In the genomic region with DNA sequence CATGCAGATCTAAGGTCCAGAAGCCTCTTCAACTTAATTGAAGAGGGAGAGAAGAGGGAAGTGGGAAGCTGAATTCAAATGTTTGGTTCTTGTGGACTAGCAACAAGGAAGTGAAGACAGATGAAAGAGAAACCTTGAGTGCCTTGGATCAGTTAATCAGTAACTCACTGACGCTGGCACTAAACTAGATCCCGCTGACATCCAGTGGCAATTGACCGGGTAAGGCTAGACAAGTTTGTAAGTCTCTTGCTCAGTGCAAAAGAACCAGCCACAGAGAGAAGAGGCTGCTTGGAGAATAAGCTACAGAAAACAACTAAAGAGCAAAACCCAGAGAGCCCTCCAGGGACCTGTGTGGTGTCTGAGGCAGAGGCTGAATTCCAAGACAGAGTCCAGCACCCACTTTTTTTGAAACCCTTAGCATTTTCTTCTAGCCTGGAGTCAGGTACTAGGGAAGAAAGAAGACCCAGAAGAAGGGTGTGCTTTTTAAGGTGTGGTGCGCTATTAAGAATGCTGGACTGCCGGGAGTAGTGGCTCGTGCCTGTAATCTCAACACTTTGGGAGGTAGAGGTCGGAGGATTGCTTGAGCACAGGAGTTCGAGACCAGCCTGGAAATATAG, we compare ENCODE assay signal across 8 cellular contexts. TPM values are rescaled to one million over a fixed set of nuclear protein-coding genes. Genes with fewer than 3 reads are reported as not detected.
DNase-seq lines count a peak whose midpoint lies in the region; ATAC-seq and TF ChIP-seq lines count a peak whose summit lies in the region.
"Had no signal": no experiment of that assay in that cellular context is flagged by ENCODE, and none has a peak within 500 bp of the region (broad histone marks: within the 10 kb centered on the region; RNA-seq: fewer than 3 reads in every experiment).

No MANE protein-coding gene starts in this region.

- no peak for TF ChIP-seq CTCF in sigmoid colon (IDR thresholded peaks at IDR 0.05)
- no peak for TF ChIP-seq CTCF in CD8-positive, alpha-beta T cell (IDR thresholded peaks at IDR 0.05)

- H3K4me3 Mint-ChIP-seq in CD8-positive, alpha-beta T cell: no peak overlapping the region

- DNase-seq in SKM-1 (lab: John Stamatoyannopoulos, UW; ENCODE audit: unreplicated experiment) (peak; percentile 67), pons (ENCODE audit: low spot score) (peak; percentile 24), amygdala (lab: John Stamatoyannopoulos, UW) (no peak), sigmoid colon (no peak)
- DNase-seq in CD8-positive, alpha-beta T cell: no peak
- DNase-seq: heart left ventricle had no signal

- no peaks in the 10 kb centered on the region for H3K36me3 Mint-ChIP-seq in CD8-positive, alpha-beta T cell

- H3K9me3 ChIP-seq in sigmoid colon: no peaks in the 10 kb centered on the region
- H3K9me3 ChIP-seq in CD8-positive, alpha-beta T cell (ENCODE audit: low read length): no peaks in the 10 kb centered on the region
- H3K9me3 ChIP-seq: heart left ventricle had no signal

- H3K36me3 ChIP-seq in sigmoid colon: no peaks in the 10 kb centered on the region
- H3K36me3 ChIP-seq in CD8-positive, alpha-beta T cell (ENCODE audit: insufficient read depth, low read length): no peaks in the 10 kb centered on the region
- H3K36me3 ChIP-seq: heart left ventricle had no signal

- POLR2A ChIA-PET in CD8-positive, alpha-beta T cell (lab: Charles Lee): no interaction called here

- H3K9me3 Mint-ChIP-seq in CD8-positive, alpha-beta T cell: no peaks in the 10 kb centered on the region

- H3K27me3 Mint-ChIP-seq in CD8-positive, alpha-beta T cell (ENCODE audit: low read depth): peaks cover 39% of the 10 kb centered on the region

- TF ChIP-seq POLR2A in sigmoid colon (IDR thresholded peaks at IDR 0.05): peak in 1 of 2 donors; percentile 21

- 15 to 55% methylated on average over 8 of the region's 8 CpGs for WGBS in sigmoid colon, 2 donors

- no peak overlapping the region for H3K4me3 ChIP-seq in sigmoid colon
- H3K4me3 ChIP-seq in CD8-positive, alpha-beta T cell (ENCODE audit: low read depth, low read length): no peak overlapping the region
- H3K4me3 ChIP-seq: heart left ventricle had no signal

- CTCF ChIA-PET in CD8-positive, alpha-beta T cell (lab: Charles Lee): interaction anchor here (1.2 kb wide), 1 partner anchor 36 kb away, joined by 4 read pairs; no protein-coding TSS in a partner anchor

- ATAC-seq in GM19372 (IDR thresholded peaks at IDR 0.05; ENCODE audit: low read depth, unreplicated experiment) (peak; percentile 80), HG03139 (IDR thresholded peaks at IDR 0.05; ENCODE audit: unreplicated experiment) (peak; percentile 97)
- no peak for ATAC-seq in CD8-positive, alpha-beta T cell

- no peak overlapping the region for H3K27ac ChIP-seq in sigmoid colon
- H3K27ac ChIP-seq in CD8-positive, alpha-beta T cell (ENCODE audit: low read depth, low read length): no peak overlapping the region
- H3K27ac ChIP-seq: heart left ventricle had no signal

- no peak overlapping the region for H3K27ac Mint-ChIP-seq in CD8-positive, alpha-beta T cell

- no peaks in the 10 kb centered on the region for H3K4me1 Mint-ChIP-seq in CD8-positive, alpha-beta T cell (ENCODE audit: low read depth)

- H3K4me1 ChIP-seq in sigmoid colon: peaks cover 0 to under 1% (median 0%) of the 10 kb centered on the region in 4 donors
- H3K4me1 ChIP-seq in CD8-positive, alpha-beta T cell (ENCODE audit: insufficient read depth, low read length): no peaks in the 10 kb centered on the region
- H3K4me1 ChIP-seq: heart left ventricle had no signal

- intact Hi-C loops in sigmoid colon (cut with DNase I): no loop called here
- intact Hi-C loops in CD8-positive, alpha-beta T cell (cut with DNase I, micrococcal nuclease): no loop called here

- H3K27me3 ChIP-seq in sigmoid colon: peaks cover 0 to 5% (median 0%) of the 10 kb centered on the region in 3 donors
- no peaks in the 10 kb centered on the region for H3K27me3 ChIP-seq in CD8-positive, alpha-beta T cell (ENCODE audit: insufficient read depth, low read length)

- TF ChIP-seq EP300 in sigmoid colon (IDR thresholded peaks at IDR 0.05): no peak

RNA-seq across cellular contexts. Expression of a gene that starts 6.9 kb away (rescaled TPM):
- total RNA-seq in sigmoid colon: under 1 TPM; 0.36 to 0.83 (median 0.62) TPM
- 1 to 10 TPM in 2 of 3 donors, under 1 TPM in 1; 0.92 to 1.9 (median 1.2) TPM for polyA plus RNA-seq in sigmoid colon
- total RNA-seq in CD8-positive, alpha-beta T cell: not detected

Comparison
In these comparisons a context has a peak if more than half of its experiments do, and no peak if none do; other contexts are left out.
1. DNase-seq: peak in SKM-1 (single experiment) and pons (single experiment); none in amygdala (0 of 56), sigmoid colon (single experiment) and CD8-positive, alpha-beta T cell (0 of 7).